In the genomic region with DNA sequence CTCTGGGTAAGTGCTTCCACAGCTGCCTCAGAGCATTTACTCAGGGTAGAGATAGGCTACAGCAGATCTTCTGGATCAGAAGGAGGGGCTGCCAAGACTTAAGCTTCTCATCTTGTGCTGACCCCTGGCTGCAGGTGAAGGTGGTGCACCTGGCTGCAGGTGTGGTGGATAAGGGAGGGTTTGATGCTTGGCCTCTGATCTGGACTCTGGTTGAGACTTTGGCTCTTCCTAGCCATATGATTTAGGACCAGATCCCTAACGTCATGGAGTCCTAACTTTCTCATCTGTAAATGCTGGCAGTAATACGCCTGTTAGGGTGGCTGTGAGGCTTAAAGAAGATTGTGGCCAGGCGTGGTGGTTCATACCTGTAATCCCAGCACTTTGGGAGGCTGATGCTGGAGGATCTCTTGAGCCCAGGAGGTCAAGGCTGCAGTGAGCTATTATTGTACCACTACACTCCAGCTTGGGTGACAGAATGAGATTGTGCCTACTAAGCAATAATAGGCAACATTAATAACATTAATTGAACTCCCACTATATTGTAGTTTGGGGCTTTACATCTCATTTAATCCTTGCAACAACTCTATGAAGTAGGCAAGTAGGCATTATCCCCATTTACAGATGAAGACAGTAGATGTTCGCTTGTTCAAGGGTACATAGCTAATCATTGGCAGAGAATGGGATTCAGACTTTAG, we compare ENCODE assay signal across 11 cellular contexts. TPM values are rescaled to one million over a fixed set of nuclear protein-coding genes. Genes with fewer than 3 reads are reported as not detected.
DNase-seq lines count a peak whose midpoint lies in the region; ATAC-seq and TF ChIP-seq lines count a peak whose summit lies in the region.
"Had no signal": no experiment of that assay in that cellular context is flagged by ENCODE, and none has a peak within 500 bp of the region (broad histone marks: within the 10 kb centered on the region; RNA-seq: fewer than 3 reads in every experiment).

No MANE protein-coding gene starts in this region.

- peak; percentile 7 for DNase-seq in DMS 273 (lab: John Stamatoyannopoulos, UW; ENCODE audit: unreplicated experiment)
- DNase-seq in DMS 273 treated with DMSO at 0.1 percent for 48 hours (lab: John Stamatoyannopoulos, UW): no peak
- DNase-seq in HT-29 (ENCODE audit: low spot score): peak; percentile 66
- no peak for DNase-seq in choroid plexus epithelial cell (ENCODE audit: low read depth)
- peak; percentile 52 for DNase-seq in neural progenitor cell (ENCODE audit: low spot score)
- no peak for DNase-seq in activated naive CD8-positive, alpha-beta T cell treated with anti-CD3 and anti-CD28 coated beads, Interleukin-2, amount 50 U/mL, for 24 hours
- DNase-seq in retina: no peak
- DNase-seq: activated CD8-positive, alpha-beta memory T cell treated with anti-CD3 and anti-CD28 coated beads, Interleukin-2, amount 50 U/mL, for 48 hours had no signal

- peaks cover 7% of the 10 kb centered on the region for H3K9me3 Mint-ChIP-seq in neural progenitor cell
- no peaks in the 10 kb centered on the region for H3K9me3 Mint-ChIP-seq in activated naive CD8-positive, alpha-beta T cell treated with anti-CD3 and anti-CD28 coated beads, Interleukin-2, amount 50 U/mL, for 24 hours

- peaks cover 57% of the 10 kb centered on the region for H3K36me3 Mint-ChIP-seq in neural progenitor cell
- no peaks in the 10 kb centered on the region for H3K36me3 Mint-ChIP-seq in activated naive CD8-positive, alpha-beta T cell treated with anti-CD3 and anti-CD28 coated beads, Interleukin-2, amount 50 U/mL, for 24 hours (ENCODE audit: low read depth)

- H3K27me3 ChIP-seq in neural progenitor cell: no peaks in the 10 kb centered on the region

- no peaks in the 10 kb centered on the region for H3K9me3 ChIP-seq in neural progenitor cell (ENCODE audit: low read depth)

- peaks cover 62% of the 10 kb centered on the region for H3K4me1 ChIP-seq in neural progenitor cell

- H3K4me1 Mint-ChIP-seq in neural progenitor cell: peaks cover 97% of the 10 kb centered on the region
- H3K4me1 Mint-ChIP-seq in activated naive CD8-positive, alpha-beta T cell treated with anti-CD3 and anti-CD28 coated beads, Interleukin-2, amount 50 U/mL, for 24 hours: no peaks in the 10 kb centered on the region

- H3K79me2 ChIP-seq in neural progenitor cell (ENCODE audit: low read depth): peaks cover 98% of the 10 kb centered on the region

- H3K36me3 ChIP-seq in neural progenitor cell: no peaks in the 10 kb centered on the region

- H3K27ac ChIP-seq in neural progenitor cell: no peak overlapping the region

- peaks cover 100% of the 10 kb centered on the region for H4K20me1 ChIP-seq in neural progenitor cell (ENCODE audit: low read depth)

- peaks cover 13% of the 10 kb centered on the region for H3K27me3 Mint-ChIP-seq in neural progenitor cell (ENCODE audit: insufficient read depth, low read depth)
- H3K27me3 Mint-ChIP-seq in activated naive CD8-positive, alpha-beta T cell treated with anti-CD3 and anti-CD28 coated beads, Interleukin-2, amount 50 U/mL, for 24 hours: no peaks in the 10 kb centered on the region

- no peak overlapping the region for H2AFZ ChIP-seq in neural progenitor cell (replicated peaks)

- TF ChIP-seq CTCF in choroid plexus epithelial cell (conservative IDR thresholded peaks at IDR 0.05; ENCODE audit: low read depth, low read length): peak; percentile 18
- peak; percentile 46 for TF ChIP-seq CTCF in neural progenitor cell (IDR thresholded peaks at IDR 0.05)

- H3K9ac ChIP-seq in neural progenitor cell: no peak overlapping the region

- H3K4me3 Mint-ChIP-seq in neural progenitor cell: peak overlapping the region; percentile 33
- H3K4me3 Mint-ChIP-seq in activated naive CD8-positive, alpha-beta T cell treated with anti-CD3 and anti-CD28 coated beads, Interleukin-2, amount 50 U/mL, for 24 hours: no peak overlapping the region

- H3K4me3 ChIP-seq in choroid plexus epithelial cell (ENCODE audit: low read depth, low read length) (no peak overlapping the region), neural progenitor cell (no peak overlapping the region)

- peaks cover 24% of the 10 kb centered on the region for H3F3A ChIP-seq in neural progenitor cell (ENCODE audit: low read depth)

- no peak for ATAC-seq in activated naive CD8-positive, alpha-beta T cell treated with anti-CD3 and anti-CD28 coated beads, Interleukin-2, amount 50 U/mL, for 24 hours
- ATAC-seq in GM21515 (IDR thresholded peaks at IDR 0.05; ENCODE audit: unreplicated experiment): no peak

- H3K4me2 ChIP-seq in neural progenitor cell: no peak overlapping the region

- peak overlapping the region; percentile 98 for H3K27ac Mint-ChIP-seq in neural progenitor cell
- no peak overlapping the region for H3K27ac Mint-ChIP-seq in activated naive CD8-positive, alpha-beta T cell treated with anti-CD3 and anti-CD28 coated beads, Interleukin-2, amount 50 U/mL, for 24 hours

RNA-seq across cellular contexts. Expression of a gene that starts 10.7 kb away (rescaled TPM):
- total RNA-seq in HT-29 (2014; rRNA removed; shearing (Covaris generic)): 20.8 and 22.6 TPM in 2 replicates
- 16.9 and 34.8 TPM in 2 replicates for total RNA-seq in neural progenitor cell (ENCODE audit: low replicate concordance)

RNA-seq across cellular contexts. Expression of a gene that starts 30.1 kb away (rescaled TPM):
- not detected in 2 replicates for total RNA-seq in HT-29 (2014; rRNA removed; shearing (Covaris generic))
- not detected in 2 replicates for total RNA-seq in neural progenitor cell (ENCODE audit: low replicate concordance)
- total RNA-seq: A172, fibroblast of lung had no signal

RNA-seq across cellular contexts. Expression of a gene that starts 39.9 kb away (rescaled TPM):
- 43.6 and 51.9 TPM in 2 replicates for total RNA-seq in HT-29 (2014; rRNA removed; shearing (Covaris generic))
- total RNA-seq in neural progenitor cell (ENCODE audit: low replicate concordance): 31.0 and 32.7 TPM in 2 replicates

Comparison
In these comparisons a context has a peak if more than half of its experiments do, and no peak if none do; other contexts are left out.
1. DNase-seq: peak in DMS 273 (single experiment), HT-29 (single experiment) and neural progenitor cell (single experiment); none in DMS 273 treated with DMSO at 0.1 percent for 48 hours (single experiment), choroid plexus epithelial cell (single experiment), activated naive CD8-positive, alpha-beta T cell treated with anti-CD3 and anti-CD28 coated beads, Interleukin-2, amount 50 U/mL, for 24 hours (single experiment) and retina (single experiment).